2 cellular contexts compared by ENCODE assay signal in genomic region chr9:113219972-113220371, GRCh38.
TF ChIP-seq lines count a peak whose summit lies in the region.

No MANE protein-coding gene starts in this region.

TF ChIP-seq in HCT116, 20 proteins besides CTCF, POLR2A, EP300 and RAD21 (continued from another document):
- TF ChIP-seq CBX3 (IDR thresholded peaks at IDR 0.05; ENCODE audit: low read depth): no peak
- no peak for TF ChIP-seq EZH2phosphoT487 (IDR thresholded peaks at IDR 0.05; ENCODE audit: borderline replicate concordance)
- no peak for TF ChIP-seq REST (IDR thresholded peaks at IDR 0.05; ENCODE audit: low read depth)
- TF ChIP-seq TCF7L2 (IDR thresholded peaks at IDR 0.05; ENCODE audit: borderline replicate concordance, extremely low read depth, insufficient read depth, insufficient read length): no peak

TF ChIP-seq in neural cell, 6 proteins besides CTCF, POLR2A, EP300 and RAD21 (continued from another document):
- no peak for TF ChIP-seq REST (IDR thresholded peaks at IDR 0.05; ENCODE audit: borderline replicate concordance)
TF ChIP-seq in neural cell: peak in this region for 0.
